In genomic region chr15:70152070-70152480, GRCh38 we compare ENCODE assay signal across 9 cellular contexts. TPM values are rescaled to one million over a fixed set of nuclear protein-coding genes. Genes with fewer than 3 reads are reported as not detected.
DNase-seq lines count a peak whose midpoint lies in the region.
"Had no signal": no experiment of that assay in that cellular context is flagged by ENCODE, and none has a peak within 500 bp of the region (broad histone marks: within the 10 kb centered on the region; RNA-seq: fewer than 3 reads in every experiment).

No MANE protein-coding gene starts in this region.

- intact Hi-C loops in posterior vena cava (cut with DNase I) = no loop called here

- DNase-seq in NCI-H2107 treated with DMSO at 0.1 percent for 48 hours (lab: John Stamatoyannopoulos, UW; ENCODE audit: unreplicated experiment) (peak; percentile 79), NCI-H2107 (lab: John Stamatoyannopoulos, UW) (no peak), NCI-H2196 treated with DMSO at 0.1 percent for 48 hours (lab: John Stamatoyannopoulos, UW; ENCODE audit: unreplicated experiment) (peak; percentile 33), cerebellar cortex (ENCODE audit: low spot score) (peak; percentile 56), posterior vena cava (ENCODE audit: low spot score) (peak; percentile 47), epidermal melanocyte (ENCODE audit: insufficient read length, low spot score) (no peak), GOT3 (lab: John Stamatoyannopoulos, UW) (no peak), NCI-H1694 (lab: John Stamatoyannopoulos, UW) (no peak)
- DNase-seq: naive B cell had no signal

RNA-seq across cellular contexts. Expression of gene TLE3, which starts 54.4 kb away (rescaled TPM):
- total RNA-seq in posterior vena cava = 10 to 100 TPM; 45.5 to 50.9 TPM

Comparison
In these comparisons a context has a peak if more than half of its experiments do, and no peak if none do; other contexts are left out.
1. DNase-seq: peak in NCI-H2107 treated with DMSO at 0.1 percent for 48 hours (single experiment), NCI-H2196 treated with DMSO at 0.1 percent for 48 hours (single experiment), cerebellar cortex (single experiment) and posterior vena cava (single experiment); none in NCI-H2107 (single experiment), epidermal melanocyte (single experiment), GOT3 (single experiment) and NCI-H1694 (single experiment).